ENCODE assay signal across 1 cellular context in the genomic region with DNA sequence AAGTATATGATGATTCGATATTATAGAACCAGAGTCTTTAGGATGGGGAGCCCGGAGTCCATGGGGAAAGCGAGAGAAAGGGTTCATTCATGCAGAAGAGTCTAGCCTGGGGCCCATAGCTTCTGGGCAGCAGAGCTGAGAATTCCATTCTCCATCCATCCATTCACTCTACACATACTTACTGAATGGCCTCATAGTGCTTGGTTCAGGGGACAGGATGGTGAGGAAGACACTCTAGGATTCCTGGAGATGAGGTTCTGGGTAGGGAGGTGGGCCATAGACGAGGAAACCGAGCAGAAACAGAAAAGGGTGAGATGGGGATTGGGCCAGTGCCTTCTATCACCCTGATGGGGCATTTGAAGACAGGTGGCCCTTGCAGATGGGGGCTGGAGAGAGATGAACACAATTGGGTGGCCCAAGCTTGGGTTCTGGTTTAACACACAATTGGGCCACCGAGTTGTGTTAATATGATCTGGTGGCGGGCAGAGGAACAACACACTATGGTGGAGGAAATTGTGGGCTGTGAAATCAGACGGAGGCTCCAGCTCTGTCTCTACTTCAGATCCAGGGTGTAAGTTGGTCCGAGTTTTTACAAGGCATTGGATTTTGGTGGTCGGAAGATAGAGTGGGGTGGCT.
TF ChIP-seq lines count a peak whose summit lies in the region.

No MANE protein-coding gene starts in this region.

TF ChIP-seq in K562, 482 proteins besides CTCF, POLR2A, EP300 and RAD21 (continued from another document and continues in another):
- TF ChIP-seq, protein P1, sequence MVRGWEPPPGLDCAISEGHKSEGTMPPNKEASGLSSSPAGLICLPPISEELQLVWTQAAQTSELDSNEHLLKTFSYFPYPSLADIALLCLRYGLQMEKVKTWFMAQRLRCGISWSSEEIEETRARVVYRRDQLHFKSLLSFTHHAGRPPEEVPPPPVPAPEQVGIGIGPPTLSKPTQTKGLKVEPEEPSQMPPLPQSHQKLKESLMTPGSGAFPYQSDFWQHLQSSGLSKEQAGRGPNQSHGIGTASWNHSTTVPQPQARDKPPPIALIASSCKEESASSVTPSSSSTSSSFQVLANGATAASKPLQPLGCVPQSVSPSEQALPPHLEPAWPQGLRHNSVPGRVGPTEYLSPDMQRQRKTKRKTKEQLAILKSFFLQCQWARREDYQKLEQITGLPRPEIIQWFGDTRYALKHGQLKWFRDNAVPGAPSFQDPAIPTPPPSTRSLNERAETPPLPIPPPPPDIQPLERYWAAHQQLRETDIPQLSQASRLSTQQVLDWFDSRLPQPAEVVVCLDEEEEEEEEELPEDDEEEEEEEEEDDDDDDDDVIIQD (CRISPR knock-in tag; IDR thresholded peaks at IDR 0.05): no peak
- TF ChIP-seq FUS (optimal IDR thresholded peaks at IDR 0.05; ENCODE audit: low read depth, low read length) (no peak), EP400 (IDR thresholded peaks at IDR 0.05) (no peak), MAFG (tag; conservative IDR thresholded peaks at IDR 0.05) (no peak), XRCC3 (IDR thresholded peaks at IDR 0.05) (no peak), ZNF347 (CRISPR knock-in tag; IDR thresholded peaks at IDR 0.05; ENCODE audit: low read depth) (no peak), BRCA1 (IDR thresholded peaks at IDR 0.05) (no peak), BRCA1 (CRISPR knock-in tag; IDR thresholded peaks at IDR 0.05) (no peak), ATF7 (IDR thresholded peaks at IDR 0.05) (no peak), ZNF589 (CRISPR knock-in tag; IDR thresholded peaks at IDR 0.05; ENCODE audit: low read depth) (peak; percentile 18; the same call in 1 of the 2 replicates), TOE1 (IDR thresholded peaks at IDR 0.05; ENCODE audit: borderline replicate concordance) (no peak), TOE1 (CRISPR knock-in tag; IDR thresholded peaks at IDR 0.05; ENCODE audit: borderline replicate concordance, low read depth) (no peak), FOXK1 (CRISPR knock-in tag; IDR thresholded peaks at IDR 0.05; ENCODE audit: borderline replicate concordance) (no peak), HMG20B (CRISPR knock-in tag; IDR thresholded peaks at IDR 0.05) (no peak), PPARD (CRISPR knock-in tag; IDR thresholded peaks at IDR 0.05) (no peak), PCBP1 (IDR thresholded peaks at IDR 0.05; ENCODE audit: low read depth, low read length, poor library complexity, severe bottlenecking) (no peak), ZFPM2 (CRISPR knock-in tag; IDR thresholded peaks at IDR 0.05) (0 out of 2 replicates have a peak, but pooled peaks have one; percentile 24), ZNF586 (CRISPR knock-in tag; conservative IDR thresholded peaks at IDR 0.05) (no peak), MCM7 (IDR thresholded peaks at IDR 0.05) (no peak), SRSF9 (IDR thresholded peaks at IDR 0.05; ENCODE audit: borderline replicate concordance, low read depth, low read length) (no peak), ZC3H8 (IDR thresholded peaks at IDR 0.05) (no peak), HMGN3 (IDR thresholded peaks at IDR 0.05; ENCODE audit: borderline replicate concordance, extremely low read depth, insufficient read length, low read depth, low read length) (no peak), PHB (CRISPR knock-in tag; IDR thresholded peaks at IDR 0.05) (no peak), ARNT (IDR thresholded peaks at IDR 0.05) (no peak), KDM1A (IDR thresholded peaks at IDR 0.05) (no peak), HCFC1 (IDR thresholded peaks at IDR 0.05; ENCODE audit: low read depth, low read length) (no peak), ZNF140 (CRISPR knock-in tag; IDR thresholded peaks at IDR 0.05) (no peak), ETS2 (tag; IDR thresholded peaks at IDR 0.05; ENCODE audit: borderline replicate concordance, poor library complexity, severe bottlenecking) (no peak), ZNF584 (CRISPR knock-in tag; IDR thresholded peaks at IDR 0.05; ENCODE audit: low read depth) (0 out of 2 replicates have a peak, but pooled peaks have one; percentile 58), POU5F1 (IDR thresholded peaks at IDR 0.05; ENCODE audit: borderline replicate concordance, low read depth, low read length, partially characterized antibody) (no peak), ZNF134 (CRISPR knock-in tag; conservative IDR thresholded peaks at IDR 0.05) (0 out of 2 replicates have a peak, but pooled peaks have one; percentile 27), ETV6 (IDR thresholded peaks at IDR 0.05; ENCODE audit: borderline replicate concordance in 1 of 2, low read depth in 2 of 2, low read length in 1 of 2) (no peak), ETV6 (CRISPR knock-in tag; IDR thresholded peaks at IDR 0.05; ENCODE audit: borderline replicate concordance) (no peak), PRPF4 (IDR thresholded peaks at IDR 0.05; ENCODE audit: insufficient read depth, low read depth, low read length, poor library complexity, severe bottlenecking) (no peak), ZNF695 (CRISPR knock-in tag; IDR thresholded peaks at IDR 0.05) (no peak), ZBED1 (IDR thresholded peaks at IDR 0.05) (no peak), NRF1 (conservative IDR thresholded peaks at IDR 0.05 in 1 of 2, IDR thresholded peaks at IDR 0.05 in 1 of 2) (no peak), STAT5A (IDR thresholded peaks at IDR 0.05; ENCODE audit: borderline replicate concordance, low read length) (no peak), HDAC3 (IDR thresholded peaks at IDR 0.05; ENCODE audit: borderline replicate concordance, partially characterized antibody) (no peak), NFIC (IDR thresholded peaks at IDR 0.05) (no peak), KAT8 (IDR thresholded peaks at IDR 0.05; ENCODE audit: low read depth) (no peak), ZNF197 (CRISPR knock-in tag; IDR thresholded peaks at IDR 0.05; ENCODE audit: low read depth) (no peak), ZNF324 (CRISPR knock-in tag; IDR thresholded peaks at IDR 0.05) (no peak)
- TF ChIP-seq, protein P2, sequence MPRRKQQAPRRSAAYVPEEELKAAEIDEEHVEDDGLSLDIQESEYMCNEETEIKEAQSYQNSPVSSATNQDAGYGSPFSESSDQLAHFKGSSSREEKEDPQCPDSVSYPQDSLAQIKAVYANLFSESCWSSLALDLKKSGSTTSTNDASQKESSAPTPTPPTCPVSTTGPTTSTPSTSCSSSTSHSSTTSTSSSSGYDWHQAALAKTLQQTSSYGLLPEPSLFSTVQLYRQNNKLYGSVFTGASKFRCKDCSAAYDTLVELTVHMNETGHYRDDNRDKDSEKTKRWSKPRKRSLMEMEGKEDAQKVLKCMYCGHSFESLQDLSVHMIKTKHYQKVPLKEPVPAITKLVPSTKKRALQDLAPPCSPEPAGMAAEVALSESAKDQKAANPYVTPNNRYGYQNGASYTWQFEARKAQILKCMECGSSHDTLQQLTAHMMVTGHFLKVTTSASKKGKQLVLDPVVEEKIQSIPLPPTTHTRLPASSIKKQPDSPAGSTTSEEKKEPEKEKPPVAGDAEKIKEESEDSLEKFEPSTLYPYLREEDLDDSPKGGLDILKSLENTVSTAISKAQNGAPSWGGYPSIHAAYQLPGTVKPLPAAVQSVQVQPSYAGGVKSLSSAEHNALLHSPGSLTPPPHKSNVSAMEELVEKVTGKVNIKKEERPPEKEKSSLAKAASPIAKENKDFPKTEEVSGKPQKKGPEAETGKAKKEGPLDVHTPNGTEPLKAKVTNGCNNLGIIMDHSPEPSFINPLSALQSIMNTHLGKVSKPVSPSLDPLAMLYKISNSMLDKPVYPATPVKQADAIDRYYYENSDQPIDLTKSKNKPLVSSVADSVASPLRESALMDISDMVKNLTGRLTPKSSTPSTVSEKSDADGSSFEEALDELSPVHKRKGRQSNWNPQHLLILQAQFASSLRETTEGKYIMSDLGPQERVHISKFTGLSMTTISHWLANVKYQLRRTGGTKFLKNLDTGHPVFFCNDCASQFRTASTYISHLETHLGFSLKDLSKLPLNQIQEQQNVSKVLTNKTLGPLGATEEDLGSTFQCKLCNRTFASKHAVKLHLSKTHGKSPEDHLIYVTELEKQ (CRISPR knock-in tag; IDR thresholded peaks at IDR 0.05): no peak
- TF ChIP-seq, protein P3, sequence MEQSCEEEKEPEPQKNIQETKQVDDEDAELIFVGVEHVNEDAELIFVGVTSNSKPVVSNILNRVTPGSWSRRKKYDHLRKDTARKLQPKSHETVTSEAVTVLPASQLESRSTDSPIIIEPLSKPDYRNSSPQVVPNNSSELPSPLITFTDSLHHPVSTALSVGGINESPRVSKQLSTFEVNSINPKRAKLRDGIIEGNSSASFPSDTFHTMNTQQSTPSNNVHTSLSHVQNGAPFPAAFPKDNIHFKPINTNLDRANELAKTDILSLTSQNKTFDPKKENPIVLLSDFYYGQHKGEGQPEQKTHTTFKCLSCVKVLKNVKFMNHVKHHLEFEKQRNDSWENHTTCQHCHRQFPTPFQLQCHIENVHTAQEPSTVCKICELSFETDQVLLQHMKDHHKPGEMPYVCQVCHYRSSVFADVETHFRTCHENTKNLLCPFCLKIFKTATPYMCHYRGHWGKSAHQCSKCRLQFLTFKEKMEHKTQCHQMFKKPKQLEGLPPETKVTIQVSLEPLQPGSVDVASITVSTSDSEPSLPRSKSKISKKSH (CRISPR knock-in tag; IDR thresholded peaks at IDR 0.05): no peak
- TF ChIP-seq, protein P4, sequence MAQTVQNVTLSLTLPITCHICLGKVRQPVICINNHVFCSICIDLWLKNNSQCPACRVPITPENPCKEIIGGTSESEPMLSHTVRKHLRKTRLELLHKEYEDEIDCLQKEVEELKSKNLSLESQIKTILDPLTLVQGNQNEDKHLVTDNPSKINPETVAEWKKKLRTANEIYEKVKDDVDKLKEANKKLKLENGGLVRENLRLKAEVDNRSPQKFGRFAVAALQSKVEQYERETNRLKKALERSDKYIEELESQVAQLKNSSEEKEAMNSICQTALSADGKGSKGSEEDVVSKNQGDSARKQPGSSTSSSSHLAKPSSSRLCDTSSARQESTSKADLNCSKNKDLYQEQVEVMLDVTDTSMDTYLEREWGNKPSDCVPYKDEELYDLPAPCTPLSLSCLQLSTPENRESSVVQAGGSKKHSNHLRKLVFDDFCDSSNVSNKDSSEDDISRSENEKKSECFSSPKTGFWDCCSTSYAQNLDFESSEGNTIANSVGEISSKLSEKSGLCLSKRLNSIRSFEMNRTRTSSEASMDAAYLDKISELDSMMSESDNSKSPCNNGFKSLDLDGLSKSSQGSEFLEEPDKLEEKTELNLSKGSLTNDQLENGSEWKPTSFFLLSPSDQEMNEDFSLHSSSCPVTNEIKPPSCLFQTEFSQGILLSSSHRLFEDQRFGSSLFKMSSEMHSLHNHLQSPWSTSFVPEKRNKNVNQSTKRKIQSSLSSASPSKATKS (CRISPR knock-in tag; IDR thresholded peaks at IDR 0.05): no peak
- TF ChIP-seq, protein P5, sequence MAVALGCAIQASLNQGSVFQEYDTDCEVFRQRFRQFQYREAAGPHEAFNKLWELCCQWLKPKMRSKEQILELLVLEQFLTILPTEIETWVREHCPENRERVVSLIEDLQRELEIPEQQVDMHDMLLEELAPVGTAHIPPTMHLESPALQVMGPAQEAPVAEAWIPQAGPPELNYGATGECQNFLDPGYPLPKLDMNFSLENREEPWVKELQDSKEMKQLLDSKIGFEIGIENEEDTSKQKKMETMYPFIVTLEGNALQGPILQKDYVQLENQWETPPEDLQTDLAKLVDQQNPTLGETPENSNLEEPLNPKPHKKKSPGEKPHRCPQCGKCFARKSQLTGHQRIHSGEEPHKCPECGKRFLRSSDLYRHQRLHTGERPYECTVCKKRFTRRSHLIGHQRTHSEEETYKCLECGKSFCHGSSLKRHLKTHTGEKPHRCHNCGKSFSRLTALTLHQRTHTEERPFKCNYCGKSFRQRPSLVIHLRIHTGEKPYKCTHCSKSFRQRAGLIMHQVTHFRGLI (CRISPR knock-in tag; IDR thresholded peaks at IDR 0.05): no peak
- TF ChIP-seq, protein P6, sequence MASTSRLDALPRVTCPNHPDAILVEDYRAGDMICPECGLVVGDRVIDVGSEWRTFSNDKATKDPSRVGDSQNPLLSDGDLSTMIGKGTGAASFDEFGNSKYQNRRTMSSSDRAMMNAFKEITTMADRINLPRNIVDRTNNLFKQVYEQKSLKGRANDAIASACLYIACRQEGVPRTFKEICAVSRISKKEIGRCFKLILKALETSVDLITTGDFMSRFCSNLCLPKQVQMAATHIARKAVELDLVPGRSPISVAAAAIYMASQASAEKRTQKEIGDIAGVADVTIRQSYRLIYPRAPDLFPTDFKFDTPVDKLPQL (IDR thresholded peaks at IDR 0.05; ENCODE audit: extremely low read depth, insufficient read length): no peak
- TF ChIP-seq, protein P7, sequence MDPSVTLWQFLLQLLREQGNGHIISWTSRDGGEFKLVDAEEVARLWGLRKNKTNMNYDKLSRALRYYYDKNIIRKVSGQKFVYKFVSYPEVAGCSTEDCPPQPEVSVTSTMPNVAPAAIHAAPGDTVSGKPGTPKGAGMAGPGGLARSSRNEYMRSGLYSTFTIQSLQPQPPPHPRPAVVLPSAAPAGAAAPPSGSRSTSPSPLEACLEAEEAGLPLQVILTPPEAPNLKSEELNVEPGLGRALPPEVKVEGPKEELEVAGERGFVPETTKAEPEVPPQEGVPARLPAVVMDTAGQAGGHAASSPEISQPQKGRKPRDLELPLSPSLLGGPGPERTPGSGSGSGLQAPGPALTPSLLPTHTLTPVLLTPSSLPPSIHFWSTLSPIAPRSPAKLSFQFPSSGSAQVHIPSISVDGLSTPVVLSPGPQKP (CRISPR knock-in tag; IDR thresholded peaks at IDR 0.05): no peak
- TF ChIP-seq, protein P8, sequence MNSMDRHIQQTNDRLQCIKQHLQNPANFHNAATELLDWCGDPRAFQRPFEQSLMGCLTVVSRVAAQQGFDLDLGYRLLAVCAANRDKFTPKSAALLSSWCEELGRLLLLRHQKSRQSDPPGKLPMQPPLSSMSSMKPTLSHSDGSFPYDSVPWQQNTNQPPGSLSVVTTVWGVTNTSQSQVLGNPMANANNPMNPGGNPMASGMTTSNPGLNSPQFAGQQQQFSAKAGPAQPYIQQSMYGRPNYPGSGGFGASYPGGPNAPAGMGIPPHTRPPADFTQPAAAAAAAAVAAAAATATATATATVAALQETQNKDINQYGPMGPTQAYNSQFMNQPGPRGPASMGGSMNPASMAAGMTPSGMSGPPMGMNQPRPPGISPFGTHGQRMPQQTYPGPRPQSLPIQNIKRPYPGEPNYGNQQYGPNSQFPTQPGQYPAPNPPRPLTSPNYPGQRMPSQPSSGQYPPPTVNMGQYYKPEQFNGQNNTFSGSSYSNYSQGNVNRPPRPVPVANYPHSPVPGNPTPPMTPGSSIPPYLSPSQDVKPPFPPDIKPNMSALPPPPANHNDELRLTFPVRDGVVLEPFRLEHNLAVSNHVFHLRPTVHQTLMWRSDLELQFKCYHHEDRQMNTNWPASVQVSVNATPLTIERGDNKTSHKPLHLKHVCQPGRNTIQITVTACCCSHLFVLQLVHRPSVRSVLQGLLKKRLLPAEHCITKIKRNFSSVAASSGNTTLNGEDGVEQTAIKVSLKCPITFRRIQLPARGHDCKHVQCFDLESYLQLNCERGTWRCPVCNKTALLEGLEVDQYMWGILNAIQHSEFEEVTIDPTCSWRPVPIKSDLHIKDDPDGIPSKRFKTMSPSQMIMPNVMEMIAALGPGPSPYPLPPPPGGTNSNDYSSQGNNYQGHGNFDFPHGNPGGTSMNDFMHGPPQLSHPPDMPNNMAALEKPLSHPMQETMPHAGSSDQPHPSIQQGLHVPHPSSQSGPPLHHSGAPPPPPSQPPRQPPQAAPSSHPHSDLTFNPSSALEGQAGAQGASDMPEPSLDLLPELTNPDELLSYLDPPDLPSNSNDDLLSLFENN (IDR thresholded peaks at IDR 0.05; ENCODE audit: low read depth in 2 of 2, low read length in 2 of 2): no peak
- TF ChIP-seq, protein P9, sequence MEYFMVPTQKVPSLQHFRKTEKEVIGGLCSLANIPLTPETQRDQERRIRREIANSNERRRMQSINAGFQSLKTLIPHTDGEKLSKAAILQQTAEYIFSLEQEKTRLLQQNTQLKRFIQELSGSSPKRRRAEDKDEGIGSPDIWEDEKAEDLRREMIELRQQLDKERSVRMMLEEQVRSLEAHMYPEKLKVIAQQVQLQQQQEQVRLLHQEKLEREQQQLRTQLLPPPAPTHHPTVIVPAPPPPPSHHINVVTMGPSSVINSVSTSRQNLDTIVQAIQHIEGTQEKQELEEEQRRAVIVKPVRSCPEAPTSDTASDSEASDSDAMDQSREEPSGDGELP (CRISPR knock-in tag; IDR thresholded peaks at IDR 0.05; ENCODE audit: borderline replicate concordance): no peak
